12 cellular contexts compared by ENCODE assay signal in the genomic region with DNA sequence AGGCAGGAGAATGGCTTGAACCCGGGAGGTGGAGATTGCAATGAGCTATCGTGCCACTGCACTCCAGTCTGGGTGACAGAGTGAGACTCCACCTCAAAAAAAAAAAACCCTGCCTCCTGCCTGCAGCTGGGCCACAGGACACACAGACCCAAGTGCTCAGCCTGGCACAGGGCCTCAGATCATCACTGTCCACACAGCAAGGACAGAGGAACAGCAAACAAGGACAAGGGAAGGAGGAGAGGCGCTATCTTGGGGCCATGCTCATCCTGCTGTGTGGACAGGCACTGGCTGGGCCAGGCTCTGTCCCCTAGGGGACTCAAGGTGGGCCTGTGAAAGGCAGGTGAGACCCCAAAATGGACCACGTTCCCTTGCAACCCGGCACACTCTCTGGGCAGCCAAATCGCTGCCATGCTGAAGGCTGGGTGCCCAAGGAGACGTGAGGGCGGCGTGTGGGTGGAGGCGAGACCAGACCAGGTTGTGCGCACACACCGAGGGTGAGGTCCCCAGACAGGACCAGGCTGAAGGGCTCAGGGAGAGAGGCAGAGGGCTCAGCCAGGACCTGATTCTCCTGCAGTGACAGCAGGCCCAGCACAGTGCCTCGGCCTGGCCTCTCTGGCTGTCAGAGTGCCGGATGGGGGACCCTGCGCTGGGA. TPM values are rescaled to one million over a fixed set of nuclear protein-coding genes. Genes with fewer than 3 reads are reported as not detected.
DNase-seq lines count a peak whose midpoint lies in the region; ATAC-seq and TF ChIP-seq lines count a peak whose summit lies in the region.
"Had no signal": no experiment of that assay in that cellular context is flagged by ENCODE, and none has a peak within 500 bp of the region (broad histone marks: within the 10 kb centered on the region; RNA-seq: fewer than 3 reads in every experiment).

No MANE protein-coding gene starts in this region.

- DNase-seq in DMS53 (lab: John Stamatoyannopoulos, UW) (peak; percentile 63), DMS53 treated with DMSO at 0.1 percent for 48 hours (lab: John Stamatoyannopoulos, UW; ENCODE audit: unreplicated experiment) (no peak), heart right ventricle (peak in 1 of 2 donors; percentile 50), HCEC 1CT (no peak), NCI-H82 treated with DMSO at 0.1 percent for 48 hours (lab: John Stamatoyannopoulos, UW; ENCODE audit: unreplicated experiment) (no peak), NCI-H446 treated with DMSO at 0.1 percent for 48 hours (lab: John Stamatoyannopoulos, UW) (no peak)
- DNase-seq in activated CD8-positive, alpha-beta T cell treated with anti-CD3 and anti-CD28 coated beads for 36 hours = no peak
- DNase-seq: activated gamma-delta T cell treated with Interleukin-2 at 50 U/mL for 16 hours; effector memory CD4-positive, alpha-beta T cell; MM.1S; T1000 had no signal

- peaks cover 2% of the 10 kb centered on the region for H3K9me3 Mint-ChIP-seq in activated CD8-positive, alpha-beta T cell treated with anti-CD3 and anti-CD28 coated beads for 36 hours

- peak overlapping the region; percentile 36 to 98 (median 76) for H3K27ac ChIP-seq in heart right ventricle
- peak overlapping the region; percentile 89 for H3K27ac ChIP-seq in rectal smooth muscle tissue (ENCODE audit: low read depth, low read length)

- H3K36me3 ChIP-seq in heart right ventricle (peaks cover 0 to 43% (median 29%) of the 10 kb centered on the region in 9 donors), rectal smooth muscle tissue (ENCODE audit: control insufficient read depth, insufficient read depth, low read length) (peaks cover 21% of the 10 kb centered on the region)

- H3K27me3 ChIP-seq in heart right ventricle (no peaks in the 10 kb centered on the region), rectal smooth muscle tissue (ENCODE audit: control insufficient read depth, insufficient read depth, low read length) (no peaks in the 10 kb centered on the region)

- no peaks in the 10 kb centered on the region for H3K9me3 ChIP-seq in heart right ventricle

- H3K27ac Mint-ChIP-seq in activated CD8-positive, alpha-beta T cell treated with anti-CD3 and anti-CD28 coated beads for 36 hours = peak overlapping the region; percentile 28

- peak overlapping the region; percentile 59 for H3K4me3 Mint-ChIP-seq in activated CD8-positive, alpha-beta T cell treated with anti-CD3 and anti-CD28 coated beads for 36 hours

- WGBS in heart right ventricle, 2 donors = 53 to 79% methylated on average over 15 of the region's 15 CpGs

- H3K27me3 Mint-ChIP-seq in activated CD8-positive, alpha-beta T cell treated with anti-CD3 and anti-CD28 coated beads for 36 hours = no peaks in the 10 kb centered on the region

- peaks cover 39 to 98% (median 82%) of the 10 kb centered on the region in 9 donors for H3K4me1 ChIP-seq in heart right ventricle
- H3K4me1 ChIP-seq in rectal smooth muscle tissue (ENCODE audit: control insufficient read depth, insufficient read depth, low read length) = peaks cover 31% of the 10 kb centered on the region

- POLR2A ChIA-PET in activated CD8-positive, alpha-beta T cell treated with anti-CD3 and anti-CD28 coated beads for 36 hours (lab: Charles Lee) = no interaction called here

- no peak overlapping the region for H3K4me3 ChIP-seq in heart right ventricle
- no peak overlapping the region for H3K4me3 ChIP-seq in rectal smooth muscle tissue (ENCODE audit: low read length)

- ATAC-seq in activated CD8-positive, alpha-beta T cell treated with anti-CD3 and anti-CD28 coated beads for 36 hours = peak; percentile 0
- ATAC-seq in heart right ventricle = peak in 3 of 8 donors; percentile 4 to 5 (median 4)

- no peak for TF ChIP-seq CTCF in activated CD8-positive, alpha-beta T cell treated with anti-CD3 and anti-CD28 coated beads for 36 hours (IDR thresholded peaks at IDR 0.05)
- peak in 2 of 9 donors; percentile 14 to 17 for TF ChIP-seq CTCF in heart right ventricle (IDR thresholded peaks at IDR 0.05)

- H3K36me3 Mint-ChIP-seq in activated CD8-positive, alpha-beta T cell treated with anti-CD3 and anti-CD28 coated beads for 36 hours (ENCODE audit: low read depth) = peaks cover 12% of the 10 kb centered on the region

- CTCF ChIA-PET in activated CD8-positive, alpha-beta T cell treated with anti-CD3 and anti-CD28 coated beads for 36 hours (lab: Charles Lee) = no interaction called here

- H3K4me1 Mint-ChIP-seq in activated CD8-positive, alpha-beta T cell treated with anti-CD3 and anti-CD28 coated beads for 36 hours (ENCODE audit: low read depth) = peaks cover 34% of the 10 kb centered on the region

- no peak overlapping the region for H3K9ac ChIP-seq in rectal smooth muscle tissue (ENCODE audit: low read length)

- intact Hi-C loops in activated CD8-positive, alpha-beta T cell treated with anti-CD3 and anti-CD28 coated beads for 36 hours (cut with micrococcal nuclease) = no loop called here
- intact Hi-C loops in heart right ventricle (cut with DNase I) = no loop called here

RNA-seq across cellular contexts. Expression of gene UCKL1, which starts 9.1 kb away (rescaled TPM):
- 10 to 100 TPM; 31.5 to 32.6 TPM for total RNA-seq in activated CD8-positive, alpha-beta T cell treated with anti-CD3 and anti-CD28 coated beads for 36 hours
- total RNA-seq in heart right ventricle = 10 to 100 TPM; 27.3 to 70.4 (median 39.0) TPM
- polyA plus RNA-seq in heart right ventricle = 100 to 1,000 TPM in 1 of 2 donors, 10 to 100 TPM in 1; 36.3 to 130 TPM

RNA-seq across cellular contexts. Expression of gene ZNF512B, which starts 22.6 kb away (rescaled TPM):
- 1 to 10 TPM; 7.5 to 8.6 TPM for total RNA-seq in activated CD8-positive, alpha-beta T cell treated with anti-CD3 and anti-CD28 coated beads for 36 hours
- 10 to 100 TPM; 11.1 to 14.8 (median 13.7) TPM for total RNA-seq in heart right ventricle
- 10 to 100 TPM in 1 of 2 donors, 1 to 10 TPM in 1; 4.6 to 11.8 TPM for polyA plus RNA-seq in heart right ventricle

RNA-seq across cellular contexts. Expression of gene SAMD10, which starts 32.3 kb away (rescaled TPM):
- 10 to 100 TPM; 17.4 to 17.5 TPM for total RNA-seq in activated CD8-positive, alpha-beta T cell treated with anti-CD3 and anti-CD28 coated beads for 36 hours
- 1 to 10 TPM; 3.4 to 8.4 (median 4.0) TPM for total RNA-seq in heart right ventricle
- polyA plus RNA-seq in heart right ventricle = 1 to 10 TPM; 3.9 to 8.8 TPM

RNA-seq across cellular contexts. Expression of gene PRPF6, which starts 33.8 kb away (rescaled TPM):
- 10 to 100 TPM; 53.0 to 55.5 TPM for total RNA-seq in activated CD8-positive, alpha-beta T cell treated with anti-CD3 and anti-CD28 coated beads for 36 hours
- 10 to 100 TPM; 43.8 to 53.6 (median 48.1) TPM for total RNA-seq in heart right ventricle
- polyA plus RNA-seq in heart right ventricle = 10 to 100 TPM; 27.8 to 48.4 TPM

RNA-seq across cellular contexts. Expression of gene DNAJC5, which starts 52.2 kb away (rescaled TPM):
- total RNA-seq in activated CD8-positive, alpha-beta T cell treated with anti-CD3 and anti-CD28 coated beads for 36 hours = 10 to 100 TPM; 32.2 to 32.5 TPM
- 10 to 100 TPM; 32.8 to 52.2 (median 38.5) TPM for total RNA-seq in heart right ventricle
- polyA plus RNA-seq in heart right ventricle = 10 to 100 TPM; 19.5 to 23.8 TPM
